ENCODE assay signal across 21 cellular contexts in the genomic region with DNA sequence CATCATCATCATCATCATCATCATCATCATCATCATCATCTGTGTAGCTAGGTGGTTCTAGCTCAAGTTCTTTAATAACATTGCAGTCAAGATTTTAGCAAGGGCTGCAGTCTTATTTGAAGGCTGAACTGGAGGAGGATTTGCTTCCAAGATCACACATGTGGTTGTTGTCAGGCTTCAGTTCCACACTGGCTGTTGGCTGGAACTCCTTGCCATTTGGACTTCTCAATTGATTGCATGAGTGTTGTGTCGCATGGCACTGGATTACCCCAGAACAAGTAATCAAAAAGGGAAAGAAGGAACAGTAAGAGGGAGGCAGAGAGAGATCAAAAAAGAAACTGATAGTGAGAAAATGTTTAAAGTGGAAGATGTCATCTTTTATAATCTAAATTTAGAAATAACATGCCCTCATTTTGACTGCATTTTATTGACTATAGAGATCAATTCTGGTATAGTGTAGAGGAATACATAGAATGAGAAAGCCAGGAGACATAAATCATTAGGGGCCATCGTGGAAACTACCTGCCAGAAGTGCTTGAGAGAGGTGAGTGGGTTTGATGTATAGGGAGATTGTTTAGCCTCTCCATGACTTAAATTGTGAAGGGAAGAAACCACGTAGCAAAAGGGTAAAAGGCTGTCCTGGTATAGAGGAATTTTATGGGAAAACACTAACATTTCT.
A peak's percentile ranks its signal among the peaks of the same experiment; 100 is the strongest.
DNase-seq lines count a peak whose midpoint lies in the region; ATAC-seq, FAIRE-seq and TF ChIP-seq lines count a peak whose summit lies in the region.
"Had no signal": no experiment of that assay in that cellular context is flagged by ENCODE, and none has a peak within 500 bp of the region (broad histone marks: within the 10 kb centered on the region; RNA-seq: fewer than 3 reads in every experiment).

No MANE protein-coding gene starts in this region.

- H3K27me3 ChIP-seq in pancreas = no peaks in the 10 kb centered on the region
- H3K27me3 ChIP-seq: gastroesophageal sphincter, right atrium auricular region had no signal

- H3K4me3 Mint-ChIP-seq in activated CD4-positive, alpha-beta T cell treated with anti-CD3 and anti-CD28 coated beads, Interleukin-2, amount 10 ng/mL, durations not matched to agents 24 days and 14 days = peak overlapping the region; percentile 74
- H3K4me3 Mint-ChIP-seq in activated T-helper 1 cell treated with anti-CD3 and anti-CD28 coated beads, Interleukin-12 subunit alpha, Interleukin-12 subunit beta, Interleukin-2, Interleukin-4 antibody, amounts not matched to agents 30 ng/mL and 10 ng/mL and 1 ng/mL, durations not matched to agents 14 hours and 24 hours and 36 hours = peak overlapping the region; percentile 58
- H3K4me3 Mint-ChIP-seq: B cell had no signal

- peaks cover 15% of the 10 kb centered on the region for H3K9me3 Mint-ChIP-seq in activated CD4-positive, alpha-beta T cell treated with anti-CD3 and anti-CD28 coated beads, Interleukin-2, amount 10 ng/mL, durations not matched to agents 24 days and 14 days
- H3K9me3 Mint-ChIP-seq in activated T-helper 1 cell treated with anti-CD3 and anti-CD28 coated beads, Interleukin-12 subunit alpha, Interleukin-12 subunit beta, Interleukin-2, Interleukin-4 antibody, amounts not matched to agents 30 ng/mL and 10 ng/mL and 1 ng/mL, durations not matched to agents 14 hours and 24 hours and 36 hours = peaks cover 5% of the 10 kb centered on the region
- H3K9me3 Mint-ChIP-seq: activated naive CD4-positive, alpha-beta T cell treated with anti-CD3 and anti-CD28 coated beads, Interleukin-2, amount 50 U/mL, for 72 hours had no signal

- no peak overlapping the region for H3K27ac ChIP-seq in pancreas
- H3K27ac ChIP-seq: gastroesophageal sphincter, right atrium auricular region had no signal

- H3K4me1 Mint-ChIP-seq in activated CD4-positive, alpha-beta T cell treated with anti-CD3 and anti-CD28 coated beads, Interleukin-2, amount 10 ng/mL, durations not matched to agents 24 days and 14 days = peaks cover 35% of the 10 kb centered on the region
- peaks cover 57% of the 10 kb centered on the region for H3K4me1 Mint-ChIP-seq in activated T-helper 1 cell treated with anti-CD3 and anti-CD28 coated beads, Interleukin-12 subunit alpha, Interleukin-12 subunit beta, Interleukin-2, Interleukin-4 antibody, amounts not matched to agents 30 ng/mL and 10 ng/mL and 1 ng/mL, durations not matched to agents 14 hours and 24 hours and 36 hours (ENCODE audit: low read depth)
- H3K4me1 Mint-ChIP-seq: B cell had no signal

- no peaks in the 10 kb centered on the region for H3K9me3 ChIP-seq in pancreas
- H3K9me3 ChIP-seq: gastroesophageal sphincter, right atrium auricular region had no signal

- no peak for FAIRE-seq in pancreas (lab: Jason Lieb, UNC)
- FAIRE-seq: A204.1, kidney had no signal

- TF ChIP-seq CTCF in pancreas (IDR thresholded peaks at IDR 0.05) = no peak

- peak overlapping the region; percentile 85 for H3K27ac Mint-ChIP-seq in activated CD4-positive, alpha-beta T cell treated with anti-CD3 and anti-CD28 coated beads, Interleukin-2, amount 10 ng/mL, durations not matched to agents 24 days and 14 days
- H3K27ac Mint-ChIP-seq in activated T-helper 1 cell treated with anti-CD3 and anti-CD28 coated beads, Interleukin-12 subunit alpha, Interleukin-12 subunit beta, Interleukin-2, Interleukin-4 antibody, amounts not matched to agents 30 ng/mL and 10 ng/mL and 1 ng/mL, durations not matched to agents 14 hours and 24 hours and 36 hours = peak overlapping the region; percentile 62
- H3K27ac Mint-ChIP-seq: B cell had no signal

- H3K36me3 ChIP-seq in pancreas = no peaks in the 10 kb centered on the region
- H3K36me3 ChIP-seq: gastroesophageal sphincter, right atrium auricular region had no signal

- no peaks in the 10 kb centered on the region for H3K4me1 ChIP-seq in pancreas
- H3K4me1 ChIP-seq: gastroesophageal sphincter, right atrium auricular region had no signal

- peaks cover 2% of the 10 kb centered on the region for H3K36me3 Mint-ChIP-seq in activated CD4-positive, alpha-beta T cell treated with anti-CD3 and anti-CD28 coated beads, Interleukin-2, amount 10 ng/mL, durations not matched to agents 24 days and 14 days (ENCODE audit: low read depth)
- H3K36me3 Mint-ChIP-seq in activated T-helper 1 cell treated with anti-CD3 and anti-CD28 coated beads, Interleukin-12 subunit alpha, Interleukin-12 subunit beta, Interleukin-2, Interleukin-4 antibody, amounts not matched to agents 30 ng/mL and 10 ng/mL and 1 ng/mL, durations not matched to agents 14 hours and 24 hours and 36 hours (ENCODE audit: low read depth) = peaks cover 6% of the 10 kb centered on the region

- H3K27me3 Mint-ChIP-seq in activated CD4-positive, alpha-beta T cell treated with anti-CD3 and anti-CD28 coated beads, Interleukin-2, amount 10 ng/mL, durations not matched to agents 24 days and 14 days = no peaks in the 10 kb centered on the region
- H3K27me3 Mint-ChIP-seq in activated T-helper 1 cell treated with anti-CD3 and anti-CD28 coated beads, Interleukin-12 subunit alpha, Interleukin-12 subunit beta, Interleukin-2, Interleukin-4 antibody, amounts not matched to agents 30 ng/mL and 10 ng/mL and 1 ng/mL, durations not matched to agents 14 hours and 24 hours and 36 hours (ENCODE audit: insufficient read depth) = no peaks in the 10 kb centered on the region
- H3K27me3 Mint-ChIP-seq: B cell had no signal

- 41 to 55% methylated on average over 3 of the region's 3 CpGs for WGBS in pancreas, 2 donors

- ATAC-seq in GM18511 (IDR thresholded peaks at IDR 0.05; ENCODE audit: unreplicated experiment) (peak; percentile 51), HG02852 (IDR thresholded peaks at IDR 0.05; ENCODE audit: unreplicated experiment) (peak; percentile 42), GM21528 (IDR thresholded peaks at IDR 0.05; ENCODE audit: low FRiP score, unreplicated experiment) (no peak), pancreas (no peak), GM18498 (IDR thresholded peaks at IDR 0.05; ENCODE audit: unreplicated experiment) (no peak)
- ATAC-seq: gastroesophageal sphincter had no signal

- no peak for DNase-seq in activated CD4-positive, alpha-beta T cell treated with anti-CD3 and anti-CD28 coated beads, Interleukin-2, amount 10 ng/mL, durations not matched to agents 24 days and 14 days
- no peak for DNase-seq in activated CD4-positive, alpha-beta T cell treated with anti-CD3 and anti-CD28 coated beads, Interleukin-2, amount 50 U/mL, for 4 hours
- no peak for DNase-seq in activated T-helper 1 cell treated with anti-CD3 and anti-CD28 coated beads, Interleukin-12 subunit alpha, Interleukin-12 subunit beta, Interleukin-2, Interleukin-4 antibody, amounts not matched to agents 30 ng/mL and 10 ng/mL and 1 ng/mL, durations not matched to agents 14 hours and 24 hours and 36 hours (ENCODE audit: low spot score)
- DNase-seq in pancreas = no peak
- DNase-seq: DND-41; effector CD4-positive, alpha-beta T cell; H7; kidney; NCI-H1694 treated with DMSO at 0.1 percent for 48 hours; NCI-H748 treated with DMSO at 0.1 percent for 48 hours; occipital lobe; SHP77 had no signal

- H3K4me3 ChIP-seq in pancreas = no peak overlapping the region
- H3K4me3 ChIP-seq: gastroesophageal sphincter, right atrium auricular region had no signal

- intact Hi-C loops in activated CD4-positive, alpha-beta T cell treated with anti-CD3 and anti-CD28 coated beads, Interleukin-2, amount 10 ng/mL, durations not matched to agents 24 days and 14 days (cut with micrococcal nuclease) = loop anchor here (2.0 kb wide), 1 partner anchor 17 kb away; no protein-coding TSS in a partner anchor
- intact Hi-C loops in activated T-helper 1 cell treated with anti-CD3 and anti-CD28 coated beads, Interleukin-12 subunit alpha, Interleukin-12 subunit beta, Interleukin-2, Interleukin-4 antibody, amounts not matched to agents 30 ng/mL and 10 ng/mL and 1 ng/mL, durations not matched to agents 14 hours and 24 hours and 36 hours (cut with micrococcal nuclease) = loop anchor here (10.0 kb wide), 2 partner anchors 1421 to 1821 kb away; no protein-coding TSS in a partner anchor
- intact Hi-C loops in pancreas (cut with DNase I) = no loop called here

Comparison
In these comparisons a context has a peak if more than half of its experiments do, and no peak if none do; other contexts are left out.
1. ATAC-seq: peak in GM18511 (single experiment) and HG02852 (single experiment); none in GM21528 (single experiment), pancreas (0 of 4) and GM18498 (single experiment).
2. intact Hi-C loops: an anchor here in activated CD4-positive, alpha-beta T cell treated with anti-CD3 and anti-CD28 coated beads, Interleukin-2, amount 10 ng/mL, durations not matched to agents 24 days and 14 days (2.0 kb wide) and activated T-helper 1 cell treated with anti-CD3 and anti-CD28 coated beads, Interleukin-12 subunit alpha, Interleukin-12 subunit beta, Interleukin-2, Interleukin-4 antibody, amounts not matched to agents 30 ng/mL and 10 ng/mL and 1 ng/mL, durations not matched to agents 14 hours and 24 hours and 36 hours (10.0 kb wide); none called in pancreas.